In genomic region chr22:31654408-31654807, GRCh38 we compare ENCODE assay signal across 26 cellular contexts. TPM values are rescaled to one million over a fixed set of nuclear protein-coding genes. Genes with fewer than 3 reads are reported as not detected.
DNase-seq lines count a peak whose midpoint lies in the region; ATAC-seq, FAIRE-seq and TF ChIP-seq lines count a peak whose summit lies in the region.
"Had no signal": no experiment of that assay in that cellular context is flagged by ENCODE, and none has a peak within 500 bp of the region (broad histone marks: within the 10 kb centered on the region; RNA-seq: fewer than 3 reads in every experiment).

No MANE protein-coding gene starts in this region.

- H3K4me3 Mint-ChIP-seq in CD4-positive, alpha-beta memory T cell = no peak overlapping the region
- H3K4me3 Mint-ChIP-seq in activated T-helper 17 cell treated with anti-CD3 and anti-CD28 coated beads, Interleukin-2, amount 50 U/mL, for 72 hours = no peak overlapping the region
- no peak overlapping the region for H3K4me3 Mint-ChIP-seq in naive thymus-derived CD8-positive, alpha-beta T cell
- H3K4me3 Mint-ChIP-seq: mesothelial cell of epicardium had no signal

- peak overlapping the region in 4 of 7 donors; percentile 2 to 86 (median 62) for H3K27ac Mint-ChIP-seq in CD4-positive, alpha-beta memory T cell
- peak overlapping the region; percentile 28 for H3K27ac Mint-ChIP-seq in activated T-helper 17 cell treated with anti-CD3 and anti-CD28 coated beads, Interleukin-2, amount 50 U/mL, for 72 hours
- H3K27ac Mint-ChIP-seq in naive thymus-derived CD8-positive, alpha-beta T cell = peak overlapping the region in 6 of 10 donors; percentile 1 to 69 (median 32)
- H3K27ac Mint-ChIP-seq: mesothelial cell of epicardium had no signal

- no peaks in the 10 kb centered on the region for H3K27me3 ChIP-seq in CD4-positive, alpha-beta memory T cell (ENCODE audit: insufficient read depth, low read length)
- H3K27me3 ChIP-seq: brain microvascular endothelial cell, SJSA1 had no signal

- peaks cover 15% of the 10 kb centered on the region for H3K4me1 ChIP-seq in CD4-positive, alpha-beta memory T cell (ENCODE audit: insufficient read depth, low read length)

- H3K36me3 Mint-ChIP-seq in CD4-positive, alpha-beta memory T cell = peaks cover 19% of the 10 kb centered on the region in 2 donors
- peaks cover 30% of the 10 kb centered on the region for H3K36me3 Mint-ChIP-seq in activated T-helper 17 cell treated with anti-CD3 and anti-CD28 coated beads, Interleukin-2, amount 50 U/mL, for 72 hours (ENCODE audit: low read depth)
- H3K36me3 Mint-ChIP-seq in naive thymus-derived CD8-positive, alpha-beta T cell = peaks cover 0 to 38% (median 2%) of the 10 kb centered on the region in 3 donors

- H3K36me3 ChIP-seq in CD4-positive, alpha-beta memory T cell (ENCODE audit: insufficient read depth, low read length) = peaks cover 5% of the 10 kb centered on the region
- H3K36me3 ChIP-seq: brain microvascular endothelial cell had no signal

- no peak for DNase-seq in CD4-positive, alpha-beta memory T cell
- DNase-seq in GM12891 (ENCODE audit: insufficient read length, low spot score) (no peak), DMS 273 treated with DMSO at 0.1 percent for 48 hours (lab: John Stamatoyannopoulos, UW) (no peak)
- no peak for DNase-seq in naive thymus-derived CD8-positive, alpha-beta T cell
- no peak for DNase-seq in activated CD4-positive, CD25-positive, alpha-beta regulatory T cell treated with anti-CD3 and anti-CD28 coated beads, Interleukin-2, amount 50 U/mL, for 72 hours
- DNase-seq: activated CD4-positive, alpha-beta T cell treated with anti-CD3 and anti-CD28 coated beads for 1 hour; activated naive CD4-positive, alpha-beta T cell; activated T-cell treated with anti-CD3 and anti-CD28 coated beads, Interleukin-2, amount 50 U/mL, for 1 hour; amniotic stem cell; brain microvascular endothelial cell; GOT3; left ventricle myocardium inferior; naive thymus-derived CD4-positive, alpha-beta T cell; NCI-H1092 treated with DMSO at 0.1 percent for 48 hours; NCI-H1930; NCI-H526; occipital lobe; small intestine; trophoblast cell had no signal

- no peak for FAIRE-seq in GM12891 (lab: Jason Lieb, UNC)
- FAIRE-seq: D721Med, endothelial cell of umbilical vein, islet of Langerhans, small intestine had no signal

- ATAC-seq in activated T-helper 17 cell treated with anti-CD3 and anti-CD28 coated beads, Interleukin-2, amount 50 U/mL, for 72 hours (replicated peaks) = no peak
- ATAC-seq in naive thymus-derived CD8-positive, alpha-beta T cell = no peak
- ATAC-seq in HG03571 (IDR thresholded peaks at IDR 0.05; ENCODE audit: unreplicated experiment) = no peak
- ATAC-seq: naive thymus-derived CD4-positive, alpha-beta T cell had no signal

- H3K27me3 Mint-ChIP-seq in CD4-positive, alpha-beta memory T cell = no peaks in the 10 kb centered on the region
- no peaks in the 10 kb centered on the region for H3K27me3 Mint-ChIP-seq in activated T-helper 17 cell treated with anti-CD3 and anti-CD28 coated beads, Interleukin-2, amount 50 U/mL, for 72 hours
- H3K27me3 Mint-ChIP-seq in naive thymus-derived CD8-positive, alpha-beta T cell = no peaks in the 10 kb centered on the region
- H3K27me3 Mint-ChIP-seq: naive thymus-derived CD4-positive, alpha-beta T cell had no signal

- no peaks in the 10 kb centered on the region for H3K9me3 ChIP-seq in CD4-positive, alpha-beta memory T cell (ENCODE audit: control insufficient read depth in 1 of 2, low read length in 2 of 2)
- H3K9me3 ChIP-seq: left ventricle myocardium inferior, SJSA1 had no signal

- no peak for TF ChIP-seq POLR2A in GM12891 (IDR thresholded peaks at IDR 0.05; ENCODE audit: low read depth, low read length)

- H3K9me3 Mint-ChIP-seq in CD4-positive, alpha-beta memory T cell = no peaks in the 10 kb centered on the region
- H3K9me3 Mint-ChIP-seq in activated T-helper 17 cell treated with anti-CD3 and anti-CD28 coated beads, Interleukin-2, amount 50 U/mL, for 72 hours = no peaks in the 10 kb centered on the region
- H3K9me3 Mint-ChIP-seq in naive thymus-derived CD8-positive, alpha-beta T cell = no peaks in the 10 kb centered on the region
- H3K9me3 Mint-ChIP-seq: mesothelial cell of epicardium; naive thymus-derived CD4-positive, alpha-beta T cell had no signal

- CTCF ChIA-PET in CD4-positive, alpha-beta memory T cell (lab: Charles Lee; ENCODE audit: partially characterized antibody) = interaction anchor here (3.5 kb wide), 1 partner anchor 11 kb away, joined by 17 read pairs; no protein-coding TSS in a partner anchor

- no peak overlapping the region for H3K27ac ChIP-seq in CD4-positive, alpha-beta memory T cell (ENCODE audit: low read depth, low read length)
- H3K27ac ChIP-seq: brain microvascular endothelial cell, left ventricle myocardium inferior, SJSA1 had no signal

- intact Hi-C loops in CD4-positive, alpha-beta memory T cell (cut with micrococcal nuclease) = no loop called here

- POLR2A ChIA-PET in CD4-positive, alpha-beta memory T cell (lab: Charles Lee; ENCODE audit: partially characterized antibody) = interaction anchor here (1.8 kb wide), 1 partner anchor 8 kb away, joined by 5 read pairs; the partner anchor contains the start of gene PISD
- POLR2A ChIA-PET in naive thymus-derived CD8-positive, alpha-beta T cell (lab: Charles Lee) = no interaction called here

- H3K4me3 ChIP-seq in CD4-positive, alpha-beta memory T cell (ENCODE audit: low read length in 2 of 2) = no peak overlapping the region
- H3K4me3 ChIP-seq: left ventricle myocardium inferior, SJSA1 had no signal

- H3K4me1 Mint-ChIP-seq in CD4-positive, alpha-beta memory T cell = peaks cover 23 to 43% (median 33%) of the 10 kb centered on the region in 4 donors
- H3K4me1 Mint-ChIP-seq in activated T-helper 17 cell treated with anti-CD3 and anti-CD28 coated beads, Interleukin-2, amount 50 U/mL, for 72 hours = peaks cover 18% of the 10 kb centered on the region
- peaks cover 8 to 42% (median 34%) of the 10 kb centered on the region in 4 donors for H3K4me1 Mint-ChIP-seq in naive thymus-derived CD8-positive, alpha-beta T cell
- H3K4me1 Mint-ChIP-seq: mesothelial cell of epicardium had no signal

TF ChIP-seq in GM12891, 5 proteins besides CTCF, POLR2A, EP300 and RAD21:
- no peak for TF ChIP-seq TAF1 (IDR thresholded peaks at IDR 0.05; ENCODE audit: low read depth, low read length)
- TF ChIP-seq SPI1 (IDR thresholded peaks at IDR 0.05; ENCODE audit: low read depth, low read length) = peak; percentile 73

RNA-seq across cellular contexts. Expression of gene PISD, which starts 7.6 kb away (rescaled TPM):
- 10 to 100 TPM; 34.3 to 35.4 TPM for total RNA-seq in CD4-positive, alpha-beta memory T cell
- 10 to 100 TPM; 16.7 to 27.3 TPM for polyA plus RNA-seq in CD4-positive, alpha-beta memory T cell
- 29.0 TPM for polyA plus RNA-seq in GM12891 (2012; ENCODE audit: low read depth, missing spikeins)
- 10 to 100 TPM; 41.1 to 44.1 TPM for total RNA-seq in activated T-helper 17 cell treated with anti-CD3 and anti-CD28 coated beads, Interleukin-2, amount 50 U/mL, for 72 hours
- total RNA-seq in naive thymus-derived CD8-positive, alpha-beta T cell = 10 to 100 TPM; 35.2 to 36.6 TPM
- polyA plus RNA-seq in naive thymus-derived CD8-positive, alpha-beta T cell = 10 to 100 TPM; 12.7 to 21.0 (median 17.7) TPM
